Comparison of ENCODE assay signal across 26 cellular contexts in the genomic region with DNA sequence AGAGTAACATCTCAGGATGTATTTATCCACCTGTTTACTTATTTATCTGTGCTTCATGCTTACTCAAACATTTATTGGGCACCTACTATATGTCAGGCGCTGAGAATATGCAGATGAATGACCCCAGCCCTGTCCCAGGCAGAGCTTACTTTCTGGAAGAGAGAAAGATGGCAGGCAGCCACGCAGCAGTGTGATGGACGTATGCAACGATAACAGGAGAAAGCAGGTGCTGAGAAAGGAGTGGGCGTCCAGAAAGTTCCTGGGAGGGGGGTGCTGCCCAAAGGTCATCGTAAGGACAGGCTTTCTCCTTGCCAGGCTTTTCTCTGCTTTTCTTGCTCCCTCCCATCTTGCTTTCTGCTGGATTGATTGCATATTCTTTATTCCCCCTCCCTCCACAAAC.
"Had no signal": no experiment of that assay in that cellular context is flagged by ENCODE, and none has a peak within 500 bp of the region (broad histone marks: within the 10 kb centered on the region; RNA-seq: fewer than 3 reads in every experiment).

No MANE protein-coding gene starts in this region.

- FAIRE-seq: astrocyte, endothelial cell of umbilical vein, islet of Langerhans had no signal

- H3K27me3 ChIP-seq: brain microvascular endothelial cell, right lobe of liver, thyroid gland, upper lobe of right lung had no signal

- H3K4me2 ChIP-seq: smooth muscle cell had no signal

- H3K27ac ChIP-seq: brain microvascular endothelial cell, left lung, right lobe of liver, thyroid gland, upper lobe of right lung had no signal

- H3K36me3 ChIP-seq: brain microvascular endothelial cell, left lung, right lobe of liver, thyroid gland, upper lobe of right lung had no signal

- H3K4me1 Mint-ChIP-seq: activated T-helper 17 cell treated with anti-CD3 and anti-CD28 coated beads, Interleukin-2, amount 50 U/mL, for 72 hours; stimulated activated memory B cell treated with anti-CD40 and anti-IgM and Interleukin-4, amounts not matched to agents 10 μg/mL and 1 μg/mL and 100 μg/mL, for 72 hours; stimulated activated naive CD8-positive, alpha-beta T cell treated with anti-CD3 and anti-CD28 coated beads, Interleukin-15, amount 100 ng/mL, for 72 hours had no signal

- DNase-seq: activated B cell treated with CpG ODN at 0.5 μM for 24 hours; activated CD4-positive, alpha-beta T cell treated with anti-CD3 and anti-CD28 coated beads, Interleukin-2, amount 50 U/mL, for 1 hour; activated CD8-positive, alpha-beta T cell treated with anti-CD3 and anti-CD28 coated beads for 36 hours; activated gamma-delta T cell treated with Interleukin-2 at 50 U/mL for 16 hours; activated naive CD4-positive, alpha-beta T cell treated with anti-CD3 and anti-CD28 coated beads, Interleukin-2, amount 50 U/mL, for 16 hours; activated T-cell treated with anti-CD3 and anti-CD28 coated beads, Interleukin-2, amount 50 U/mL, for 4 hours; amniotic stem cell; brain microvascular endothelial cell; foreskin fibroblast; left lung; naive thymus-derived CD8-positive, alpha-beta T cell; right lobe of liver; stimulated activated CD4-positive, alpha-beta T cell treated with anti-CD3 and anti-CD28 coated beads, Interleukin-1b, Interleukin-23, amount 100 ng/mL, for 48 hours; stimulated activated CD4-positive, alpha-beta T cell treated with anti-CD3 and anti-CD28 coated beads, Interleukin-4, amount 100 ng/mL, for 4 hours; stimulated activated CD8-positive, alpha-beta memory T cell treated with anti-CD3 and anti-CD28 coated beads, Interleukin-4, amount 100 ng/mL, for 48 hours; stimulated activated naive CD8-positive, alpha-beta T cell treated with anti-CD3 and anti-CD28 coated beads, Interleukin-15, amount 100 ng/mL, for 72 hours; substantia nigra; T-cell; thyroid gland; upper lobe of right lung had no signal

- H3K36me3 Mint-ChIP-seq: stimulated activated memory B cell treated with anti-CD40 and anti-IgM and Interleukin-4, amounts not matched to agents 10 μg/mL and 1 μg/mL and 100 μg/mL, for 72 hours; T-cell had no signal

- H3K9me3 ChIP-seq: left lung, right lobe of liver, thyroid gland, upper lobe of right lung had no signal

- H3K4me3 ChIP-seq: left lung, right lobe of liver, smooth muscle cell, thyroid gland, upper lobe of right lung had no signal

- ATAC-seq: activated CD8-positive, alpha-beta T cell treated with anti-CD3 and anti-CD28 coated beads for 36 hours; activated T-cell treated with anti-CD3 and anti-CD28 coated beads, Interleukin-2, amount 50 U/mL, for 4 hours; activated T-helper 17 cell treated with anti-CD3 and anti-CD28 coated beads, Interleukin-2, amount 50 U/mL, for 72 hours; left lung; naive thymus-derived CD8-positive, alpha-beta T cell; right lobe of liver; stimulated activated memory B cell treated with anti-CD40 and anti-IgM and Interleukin-4, amounts not matched to agents 10 μg/mL and 1 μg/mL and 100 μg/mL, for 72 hours; stimulated activated naive CD8-positive, alpha-beta T cell treated with anti-CD3 and anti-CD28 coated beads, Interleukin-15, amount 100 ng/mL, for 72 hours; T-cell had no signal

- H3K27me3 Mint-ChIP-seq: activated CD8-positive, alpha-beta T cell treated with anti-CD3 and anti-CD28 coated beads for 36 hours had no signal

- H3K4me3 Mint-ChIP-seq: activated B cell treated with CpG ODN at 0.5 μM for 24 hours; activated CD8-positive, alpha-beta T cell treated with anti-CD3 and anti-CD28 coated beads for 36 hours; activated T-cell treated with anti-CD3 and anti-CD28 coated beads, Interleukin-2, amount 50 U/mL, for 4 hours; activated T-helper 17 cell treated with anti-CD3 and anti-CD28 coated beads, Interleukin-2, amount 50 U/mL, for 72 hours; naive thymus-derived CD8-positive, alpha-beta T cell; stimulated activated memory B cell treated with anti-CD40 and anti-IgM and Interleukin-4, amounts not matched to agents 10 μg/mL and 1 μg/mL and 100 μg/mL, for 72 hours; stimulated activated naive CD8-positive, alpha-beta T cell treated with anti-CD3 and anti-CD28 coated beads, Interleukin-15, amount 100 ng/mL, for 72 hours; T-cell had no signal

- H3K4me1 ChIP-seq: right lobe of liver, thyroid gland had no signal

- H3K27ac Mint-ChIP-seq: activated B cell treated with CpG ODN at 0.5 μM for 24 hours; activated CD8-positive, alpha-beta T cell treated with anti-CD3 and anti-CD28 coated beads for 36 hours; activated T-helper 17 cell treated with anti-CD3 and anti-CD28 coated beads, Interleukin-2, amount 50 U/mL, for 72 hours; naive thymus-derived CD8-positive, alpha-beta T cell; stimulated activated memory B cell treated with anti-CD40 and anti-IgM and Interleukin-4, amounts not matched to agents 10 μg/mL and 1 μg/mL and 100 μg/mL, for 72 hours; stimulated activated naive CD8-positive, alpha-beta T cell treated with anti-CD3 and anti-CD28 coated beads, Interleukin-15, amount 100 ng/mL, for 72 hours; T-cell had no signal
